1 cellular context compared by ENCODE assay signal in the genomic region with DNA sequence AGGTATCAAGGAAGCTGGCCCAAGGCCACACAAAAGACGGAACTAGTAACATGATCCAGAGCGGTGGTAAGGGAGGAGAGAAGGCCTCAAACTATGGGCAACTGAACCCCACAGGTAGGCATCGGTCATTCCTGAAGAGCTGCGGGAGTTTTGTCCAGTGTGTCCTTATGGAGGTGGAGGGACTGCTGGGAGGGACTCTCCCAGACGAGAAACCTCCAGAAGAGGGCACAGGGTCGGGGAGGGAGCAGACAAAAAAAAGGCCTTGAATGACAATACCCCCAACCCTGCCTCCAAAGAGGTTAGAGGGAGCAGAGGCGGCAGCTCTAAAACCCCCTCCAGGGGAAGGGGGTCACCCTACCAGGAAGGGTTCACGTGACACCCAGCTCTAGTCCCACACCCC.
TF ChIP-seq lines count a peak whose summit lies in the region.

No MANE protein-coding gene starts in this region.

TF ChIP-seq in K562, 482 proteins besides CTCF, POLR2A, EP300 and RAD21:
- TF ChIP-seq MEF2D (tag; conservative IDR thresholded peaks at IDR 0.05; ENCODE audit: low read depth) (no peak), POLR2AphosphoS2 (IDR thresholded peaks at IDR 0.05; ENCODE audit: low read length) (0 out of 2 replicates have a peak, but pooled peaks have one; percentile 41)
